ENCODE assay signal across 1 cellular context in the genomic region with DNA sequence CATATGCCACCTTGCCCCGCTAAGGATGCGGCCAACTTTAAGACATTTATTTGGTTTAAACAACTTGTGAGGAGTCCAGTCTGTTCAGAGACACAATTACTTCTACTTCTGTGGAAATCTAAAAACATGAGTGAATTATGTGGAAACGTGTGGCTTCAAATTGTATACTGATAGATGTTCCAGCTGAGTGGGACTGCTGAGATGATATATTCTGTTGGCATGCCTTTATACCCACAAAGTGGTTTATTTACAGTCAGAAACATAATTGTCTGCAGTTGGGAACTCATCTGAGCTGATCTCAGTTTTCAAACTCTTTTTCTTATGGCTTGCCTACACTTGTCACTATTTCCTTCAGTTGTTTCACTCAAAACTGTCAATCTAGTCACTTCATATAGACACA.
TF ChIP-seq lines count a peak whose summit lies in the region.

No MANE protein-coding gene starts in this region.

TF ChIP-seq in IMR-90, 13 proteins besides CTCF, POLR2A, EP300 and RAD21:
- TF ChIP-seq, protein P1, sequence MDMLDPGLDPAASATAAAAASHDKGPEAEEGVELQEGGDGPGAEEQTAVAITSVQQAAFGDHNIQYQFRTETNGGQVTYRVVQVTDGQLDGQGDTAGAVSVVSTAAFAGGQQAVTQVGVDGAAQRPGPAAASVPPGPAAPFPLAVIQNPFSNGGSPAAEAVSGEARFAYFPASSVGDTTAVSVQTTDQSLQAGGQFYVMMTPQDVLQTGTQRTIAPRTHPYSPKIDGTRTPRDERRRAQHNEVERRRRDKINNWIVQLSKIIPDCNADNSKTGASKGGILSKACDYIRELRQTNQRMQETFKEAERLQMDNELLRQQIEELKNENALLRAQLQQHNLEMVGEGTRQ (IDR thresholded peaks at IDR 0.05; ENCODE audit: low read depth, low read length), result no peak
- TF ChIP-seq SMC3 (IDR thresholded peaks at IDR 0.05; ENCODE audit: low read depth, low read length) (no peak), RFX5 (IDR thresholded peaks at IDR 0.05; ENCODE audit: low read depth, low read length) (no peak), MAFK (IDR thresholded peaks at IDR 0.05; ENCODE audit: low read depth, low read length) (no peak), MAZ (IDR thresholded peaks at IDR 0.05; ENCODE audit: borderline replicate concordance, low read depth, low read length) (no peak), CEBPB (IDR thresholded peaks at IDR 0.05; ENCODE audit: low read depth, low read length) (no peak), NFE2L2 (IDR thresholded peaks at IDR 0.05; ENCODE audit: low read depth, low read length) (no peak), MXI1 (IDR thresholded peaks at IDR 0.05; ENCODE audit: borderline replicate concordance, low read depth, low read length) (no peak), BHLHE40 (IDR thresholded peaks at IDR 0.05; ENCODE audit: low read depth, low read length) (no peak), FOS (IDR thresholded peaks at IDR 0.05; ENCODE audit: low read depth, low read length) (no peak), CHD1 (IDR thresholded peaks at IDR 0.05; ENCODE audit: low read depth, low read length) (no peak), RCOR1 (IDR thresholded peaks at IDR 0.05; ENCODE audit: insufficient replicate concordance, low read length) (no peak)
- TF ChIP-seq, protein P2, sequence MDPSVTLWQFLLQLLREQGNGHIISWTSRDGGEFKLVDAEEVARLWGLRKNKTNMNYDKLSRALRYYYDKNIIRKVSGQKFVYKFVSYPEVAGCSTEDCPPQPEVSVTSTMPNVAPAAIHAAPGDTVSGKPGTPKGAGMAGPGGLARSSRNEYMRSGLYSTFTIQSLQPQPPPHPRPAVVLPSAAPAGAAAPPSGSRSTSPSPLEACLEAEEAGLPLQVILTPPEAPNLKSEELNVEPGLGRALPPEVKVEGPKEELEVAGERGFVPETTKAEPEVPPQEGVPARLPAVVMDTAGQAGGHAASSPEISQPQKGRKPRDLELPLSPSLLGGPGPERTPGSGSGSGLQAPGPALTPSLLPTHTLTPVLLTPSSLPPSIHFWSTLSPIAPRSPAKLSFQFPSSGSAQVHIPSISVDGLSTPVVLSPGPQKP (IDR thresholded peaks at IDR 0.05; ENCODE audit: borderline replicate concordance, low read depth, low read length), result no peak
